1 cellular context compared by ENCODE assay signal in the genomic region with DNA sequence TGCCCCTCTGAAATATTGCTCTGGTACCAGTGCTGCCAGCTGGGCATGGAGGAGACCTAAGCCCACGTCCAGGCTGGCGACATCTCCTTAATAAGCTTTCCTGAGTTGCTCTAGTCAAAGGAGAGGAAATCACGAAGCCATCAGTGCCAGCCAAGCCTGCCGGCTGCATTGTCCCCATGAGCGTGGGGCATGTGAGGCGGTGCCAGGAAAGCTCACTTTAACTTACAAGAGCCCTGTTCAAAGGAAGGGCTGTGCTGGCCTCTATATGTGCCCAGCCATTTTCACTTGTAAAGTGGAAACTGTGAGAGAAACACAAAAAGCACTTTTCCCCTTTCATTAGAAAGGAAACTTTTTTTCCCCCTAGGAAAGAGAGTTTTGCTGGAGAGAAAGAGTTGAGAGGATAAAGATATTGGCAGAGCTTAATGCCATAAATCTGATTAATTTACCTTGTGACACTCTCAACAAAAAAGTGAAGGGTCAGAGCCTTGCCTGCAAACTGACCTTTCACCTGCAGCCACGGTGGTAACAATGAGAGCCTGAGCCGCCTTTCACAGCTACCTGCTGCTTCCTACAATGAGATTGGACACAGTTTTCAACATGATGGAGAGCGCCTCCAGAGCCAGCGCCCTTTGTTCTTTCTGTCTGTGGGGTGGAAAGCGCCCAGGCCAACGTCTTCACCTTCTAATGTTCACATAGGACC.
TF ChIP-seq lines count a peak whose summit lies in the region.

No MANE protein-coding gene starts in this region.

TF ChIP-seq in WTC11, 78 proteins besides CTCF, POLR2A, EP300 and RAD21 (continued from another document):
- TF ChIP-seq MLX (CRISPR knock-in tag; IDR thresholded peaks at IDR 0.05), result no peak
- TF ChIP-seq, protein P1, sequence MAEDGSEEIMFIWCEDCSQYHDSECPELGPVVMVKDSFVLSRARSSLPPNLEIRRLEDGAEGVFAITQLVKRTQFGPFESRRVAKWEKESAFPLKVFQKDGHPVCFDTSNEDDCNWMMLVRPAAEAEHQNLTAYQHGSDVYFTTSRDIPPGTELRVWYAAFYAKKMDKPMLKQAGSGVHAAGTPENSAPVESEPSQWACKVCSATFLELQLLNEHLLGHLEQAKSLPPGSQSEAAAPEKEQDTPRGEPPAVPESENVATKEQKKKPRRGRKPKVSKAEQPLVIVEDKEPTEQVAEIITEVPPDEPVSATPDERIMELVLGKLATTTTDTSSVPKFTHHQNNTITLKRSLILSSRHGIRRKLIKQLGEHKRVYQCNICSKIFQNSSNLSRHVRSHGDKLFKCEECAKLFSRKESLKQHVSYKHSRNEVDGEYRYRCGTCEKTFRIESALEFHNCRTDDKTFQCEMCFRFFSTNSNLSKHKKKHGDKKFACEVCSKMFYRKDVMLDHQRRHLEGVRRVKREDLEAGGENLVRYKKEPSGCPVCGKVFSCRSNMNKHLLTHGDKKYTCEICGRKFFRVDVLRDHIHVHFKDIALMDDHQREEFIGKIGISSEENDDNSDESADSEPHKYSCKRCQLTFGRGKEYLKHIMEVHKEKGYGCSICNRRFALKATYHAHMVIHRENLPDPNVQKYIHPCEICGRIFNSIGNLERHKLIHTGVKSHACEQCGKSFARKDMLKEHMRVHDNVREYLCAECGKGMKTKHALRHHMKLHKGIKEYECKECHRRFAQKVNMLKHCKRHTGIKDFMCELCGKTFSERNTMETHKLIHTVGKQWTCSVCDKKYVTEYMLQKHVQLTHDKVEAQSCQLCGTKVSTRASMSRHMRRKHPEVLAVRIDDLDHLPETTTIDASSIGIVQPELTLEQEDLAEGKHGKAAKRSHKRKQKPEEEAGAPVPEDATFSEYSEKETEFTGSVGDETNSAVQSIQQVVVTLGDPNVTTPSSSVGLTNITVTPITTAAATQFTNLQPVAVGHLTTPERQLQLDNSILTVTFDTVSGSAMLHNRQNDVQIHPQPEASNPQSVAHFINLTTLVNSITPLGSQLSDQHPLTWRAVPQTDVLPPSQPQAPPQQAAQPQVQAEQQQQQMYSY (CRISPR knock-in tag; IDR thresholded peaks at IDR 0.05), result no peak
- no peak for TF ChIP-seq CREM (CRISPR knock-in tag; IDR thresholded peaks at IDR 0.05)
- no peak for TF ChIP-seq EMX1 (CRISPR knock-in tag; IDR thresholded peaks at IDR 0.05)
- no peak for TF ChIP-seq GABPB1 (CRISPR knock-in tag; IDR thresholded peaks at IDR 0.05)
- TF ChIP-seq SP1 (CRISPR knock-in tag; conservative IDR thresholded peaks at IDR 0.05), result no peak
- no peak for TF ChIP-seq ERG (CRISPR knock-in tag; IDR thresholded peaks at IDR 0.05)
- TF ChIP-seq JAZF1 (CRISPR knock-in tag; IDR thresholded peaks at IDR 0.05), result no peak
- no peak for TF ChIP-seq E2F5 (CRISPR knock-in tag; IDR thresholded peaks at IDR 0.05)
- no peak for TF ChIP-seq TCF7 (CRISPR knock-in tag; IDR thresholded peaks at IDR 0.05; ENCODE audit: low read depth)
TF ChIP-seq in WTC11: peak in this region for 0.
